ENCODE assay signal across 9 cellular contexts in the genomic region with DNA sequence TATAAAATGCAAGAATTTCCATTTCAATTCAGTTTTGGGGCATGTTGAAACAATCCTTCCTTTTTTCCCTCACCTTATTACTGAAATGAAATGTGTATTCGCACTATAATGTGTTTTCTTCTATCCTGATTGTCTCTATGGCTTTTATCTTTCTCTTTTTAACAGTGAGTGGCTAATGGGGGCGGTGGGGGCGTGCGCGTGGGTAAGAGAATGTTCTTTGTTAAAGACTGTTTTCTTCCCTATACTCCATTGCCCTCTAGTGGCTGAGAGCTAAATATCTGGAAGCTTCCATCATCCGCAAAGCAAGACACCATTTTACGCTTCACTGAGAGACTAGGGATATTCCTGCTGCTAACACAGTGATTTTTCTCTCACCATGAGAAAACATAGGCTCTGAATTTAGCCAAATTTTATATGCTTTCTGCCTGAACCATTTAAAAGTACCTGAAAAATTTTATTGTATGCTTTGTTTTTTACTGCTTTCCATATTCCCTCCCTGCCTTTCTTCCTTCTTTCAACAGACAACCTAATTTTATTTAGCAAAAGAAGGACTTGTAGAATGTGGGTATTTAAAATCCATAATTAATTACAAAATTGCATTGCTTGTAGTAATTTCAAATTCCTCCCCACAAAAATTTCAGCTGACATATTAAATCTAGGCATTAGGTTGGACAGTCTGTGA.
DNase-seq lines count a peak whose midpoint lies in the region; ATAC-seq and TF ChIP-seq lines count a peak whose summit lies in the region.
"Had no signal": no experiment of that assay in that cellular context is flagged by ENCODE, and none has a peak within 500 bp of the region (broad histone marks: within the 10 kb centered on the region; RNA-seq: fewer than 3 reads in every experiment).

No MANE protein-coding gene starts in this region.

- POLR2A ChIA-PET in CD4-positive, alpha-beta T cell (lab: Charles Lee): no interaction called here

- no peaks in the 10 kb centered on the region for H3K27me3 ChIP-seq in CD4-positive, alpha-beta T cell (ENCODE audit: control insufficient read depth, insufficient read depth, low read length)
- no peaks in the 10 kb centered on the region for H3K27me3 ChIP-seq in fibroblast of lung (ENCODE audit: control insufficient read depth, insufficient read depth, low read length)

- no peaks in the 10 kb centered on the region for H3K4me1 ChIP-seq in fibroblast of lung (ENCODE audit: control insufficient read depth, extremely low read depth, insufficient read depth, low read length)

- H3K9me3 Mint-ChIP-seq in CD4-positive, alpha-beta T cell: no peaks in the 10 kb centered on the region
- H3K9me3 Mint-ChIP-seq in nephron: no peaks in the 10 kb centered on the region
- H3K9me3 Mint-ChIP-seq: stimulated activated naive CD8-positive, alpha-beta T cell treated with anti-CD3 and anti-CD28 coated beads, Interleukin-15, Interleukin-2, amounts not matched to agents 100 ng/mL and 50 ng/mL, for 24 hours had no signal

- H3K4me3 Mint-ChIP-seq in CD4-positive, alpha-beta T cell: no peak overlapping the region
- peak overlapping the region; percentile 49 to 69 (median 50) for H3K4me3 Mint-ChIP-seq in nephron
- H3K4me3 Mint-ChIP-seq: stimulated activated naive CD8-positive, alpha-beta T cell treated with anti-CD3 and anti-CD28 coated beads, Interleukin-15, Interleukin-2, amounts not matched to agents 100 ng/mL and 50 ng/mL, for 24 hours had no signal

- peaks cover 5% of the 10 kb centered on the region for H3K4me1 Mint-ChIP-seq in CD4-positive, alpha-beta T cell (ENCODE audit: low read depth)
- peaks cover 11% of the 10 kb centered on the region for H3K4me1 Mint-ChIP-seq in nephron

- peak in 1 of 10 experiments; percentile 1 for DNase-seq in CD4-positive, alpha-beta T cell
- DNase-seq in NCI-H2227 treated with DMSO at 0.1 percent for 48 hours (lab: John Stamatoyannopoulos, UW) (peak; percentile 91), fibroblast of lung (ENCODE audit: low read depth in 2 of 2) (peak; percentile 68 to 75), posterior vena cava (ENCODE audit: low spot score) (no peak)
- DNase-seq in activated CD4-positive, alpha-beta T cell treated with anti-CD3 and anti-CD28 coated beads, Interleukin-2, amount 50 U/mL, for 4 hours: peak; percentile 7 to 35

- H3K27ac Mint-ChIP-seq in CD4-positive, alpha-beta T cell: no peak overlapping the region
- H3K27ac Mint-ChIP-seq in nephron: peak overlapping the region; percentile 24 to 67 (median 62)
- H3K27ac Mint-ChIP-seq: stimulated activated naive CD8-positive, alpha-beta T cell treated with anti-CD3 and anti-CD28 coated beads, Interleukin-15, Interleukin-2, amounts not matched to agents 100 ng/mL and 50 ng/mL, for 24 hours had no signal

- intact Hi-C loops in CD4-positive, alpha-beta T cell (cut with DNase I, micrococcal nuclease): no loop called here
- intact Hi-C loops in posterior vena cava (cut with DNase I): loop anchor here in 1 of 2 donors (10.0 kb wide), 1 partner anchor 754 kb away; a partner anchor contains a TSS

- H3K4me3 ChIP-seq in fibroblast of lung (replicated peaks in 1 of 4; ENCODE audit: control extremely low read depth in 1 of 4, insufficient read depth in 1 of 4, low read depth in 3 of 4, low read length in 4 of 4): peak overlapping the region in 2 of 4 experiments; percentile 9 to 56

- peak overlapping the region; percentile 53 for H3K4me2 ChIP-seq in fibroblast of lung (ENCODE audit: extremely low read depth, insufficient read depth, low read length)

- no peaks in the 10 kb centered on the region for H4K20me1 ChIP-seq in fibroblast of lung (ENCODE audit: control insufficient read depth, extremely low read depth, insufficient read depth, low read length)

- no peaks in the 10 kb centered on the region for H3K36me3 ChIP-seq in fibroblast of lung (ENCODE audit: control insufficient read depth, insufficient read depth, low read length)

- TF ChIP-seq CTCF in CD4-positive, alpha-beta T cell (IDR thresholded peaks at IDR 0.05): peak; percentile 71
- TF ChIP-seq CTCF in fibroblast of lung (conservative IDR thresholded peaks at IDR 0.05 in 1 of 2, IDR thresholded peaks at IDR 0.05 in 1 of 2; ENCODE audit: low read depth in 1 of 2, low read length in 2 of 2): peak; percentile 80 to 83
- peak; percentile 77 to 92 (median 89) for TF ChIP-seq CTCF in nephron (IDR thresholded peaks at IDR 0.05; ENCODE audit: unreplicated experiment in 3 of 3)

- H3K9ac ChIP-seq in fibroblast of lung (ENCODE audit: insufficient read depth, low read length): no peak overlapping the region

- no peaks in the 10 kb centered on the region for H3K79me2 ChIP-seq in fibroblast of lung (ENCODE audit: control insufficient read depth, insufficient read depth, low read length)

- H3K36me3 Mint-ChIP-seq in CD4-positive, alpha-beta T cell (ENCODE audit: low read depth): no peaks in the 10 kb centered on the region
- no peaks in the 10 kb centered on the region for H3K36me3 Mint-ChIP-seq in nephron (ENCODE audit: low read depth)

- H3K27me3 Mint-ChIP-seq in CD4-positive, alpha-beta T cell: peaks cover 9% of the 10 kb centered on the region
- H3K27me3 Mint-ChIP-seq in nephron (ENCODE audit: low read depth): no peaks in the 10 kb centered on the region

- ATAC-seq in CD4-positive, alpha-beta T cell (ENCODE audit: poor library complexity): no peak
- peak; percentile 91 for ATAC-seq in GM19023 (IDR thresholded peaks at IDR 0.05; ENCODE audit: unreplicated experiment)
- ATAC-seq in HG03175 (IDR thresholded peaks at IDR 0.05; ENCODE audit: unreplicated experiment): peak; percentile 95

- no peaks in the 10 kb centered on the region for H3K9me3 ChIP-seq in CD4-positive, alpha-beta T cell (ENCODE audit: control insufficient read depth, low read length)
- no peaks in the 10 kb centered on the region for H3K9me3 ChIP-seq in fibroblast of lung (ENCODE audit: control insufficient read depth, insufficient read depth, low read depth, low read length)

- CTCF ChIA-PET in CD4-positive, alpha-beta T cell (lab: Charles Lee): no interaction called here

- H3K27ac ChIP-seq in CD4-positive, alpha-beta T cell (ENCODE audit: low read depth, low read length): no peak overlapping the region
- no peak overlapping the region for H3K27ac ChIP-seq in fibroblast of lung (ENCODE audit: insufficient read depth, low read length)

- peak overlapping the region; percentile 30 for H2AFZ ChIP-seq in fibroblast of lung (ENCODE audit: low read length)
